ENCODE assay signal across 22 cellular contexts in the genomic region with DNA sequence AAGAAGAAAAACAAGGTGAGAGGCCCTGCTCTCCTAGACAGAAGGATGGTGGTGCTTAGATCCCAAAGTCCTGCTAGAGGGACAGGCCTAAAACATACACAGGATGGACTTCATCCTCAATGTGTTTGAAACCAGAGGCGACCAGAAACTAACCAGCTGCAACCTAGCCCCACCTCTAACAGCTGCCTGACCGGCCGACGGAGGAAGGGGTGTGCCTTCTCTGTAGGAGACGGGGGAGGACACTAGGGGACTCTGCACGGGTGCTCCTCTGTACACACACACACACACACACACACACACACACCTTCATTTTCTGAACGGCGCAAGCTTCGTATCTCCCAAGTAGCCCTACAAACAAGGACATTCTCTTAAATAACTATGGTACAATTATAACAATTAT. TPM values are rescaled to one million over a fixed set of nuclear protein-coding genes. Genes with fewer than 3 reads are reported as not detected.
DNase-seq lines count a peak whose midpoint lies in the region; ATAC-seq, FAIRE-seq and TF ChIP-seq lines count a peak whose summit lies in the region.
"Had no signal": no experiment of that assay in that cellular context is flagged by ENCODE, and none has a peak within 500 bp of the region (broad histone marks: within the 10 kb centered on the region; RNA-seq: fewer than 3 reads in every experiment).

No MANE protein-coding gene starts in this region.

- no peak for TF ChIP-seq EP300 in K562 (IDR thresholded peaks at IDR 0.05; ENCODE audit: low read length)

- H3K4me1 ChIP-seq in K562 (replicated peaks in 1 of 2; ENCODE audit: control insufficient read depth in 2 of 2, insufficient read depth in 2 of 2, low read length in 2 of 2) (peaks cover 6 to 9% of the 10 kb centered on the region in 2 experiments), mucosa of descending colon (ENCODE audit: low read depth) (no peaks in the 10 kb centered on the region)
- H3K4me1 ChIP-seq: A549 had no signal

- no peak for TF ChIP-seq RAD21 in K562 (CRISPR knock-in tag; conservative IDR thresholded peaks at IDR 0.05 in 1 of 2, IDR thresholded peaks at IDR 0.05 in 1 of 2)

- TF ChIP-seq POLR2A in K562 (conservative IDR thresholded peaks at IDR 0.05), result no peak

- H3K9me3 ChIP-seq in K562 (replicated peaks; ENCODE audit: control insufficient read depth, insufficient read depth, low read depth, low read length) (no peaks in the 10 kb centered on the region), mucosa of descending colon (no peaks in the 10 kb centered on the region)

- 42% methylated on average over 8 of the region's 9 CpGs for WGBS in K562 (ENCODE audit: insufficient coverage, low coverage, missing lambda C conversion rate)

- ATAC-seq in K562 (peak; percentile 53; the same call in 1 of the 3 replicates), mucosa of descending colon (peak; percentile 68), GM21526 (IDR thresholded peaks at IDR 0.05; ENCODE audit: low FRiP score, unreplicated experiment) (no peak), GM21528 (IDR thresholded peaks at IDR 0.05; ENCODE audit: low FRiP score, unreplicated experiment) (no peak)
- ATAC-seq: A549 had no signal

- TF ChIP-seq CTCF in RWPE1 (conservative IDR thresholded peaks at IDR 0.05; ENCODE audit: low read depth) (no peak), K562 (IDR thresholded peaks at IDR 0.05 in 2 of 3, conservative IDR thresholded peaks at IDR 0.05 in 1 of 3; ENCODE audit: insufficient read depth in 2 of 3, low read depth in 1 of 3, low read length in 3 of 3) (no peak), mucosa of descending colon (IDR thresholded peaks at IDR 0.05) (no peak)

- POLR2A ChIA-PET in RWPE1 (lab: Yijun Ruan, JAX; ENCODE audit: low non-redundant PET) (interaction anchor here (0.6 kb wide), 1 partner anchor 48 kb away, joined by 3 read pairs; no protein-coding TSS in a partner anchor), K562 (lab: Yijun Ruan, JAX) (no interaction called here)

- no peaks in the 10 kb centered on the region for H3K27me3 ChIP-seq in K562 (ENCODE audit: control insufficient read depth in 2 of 2, insufficient read depth in 2 of 2, low read length in 2 of 2)
- H3K27me3 ChIP-seq: BLaER1 treated with 17β-estradiol and CSF1 and Interleukin-3, amounts not matched to agents 10 nM and 100 nM had no signal

- no peak overlapping the region for H2AFZ ChIP-seq in K562 (ENCODE audit: low read depth, low read length)

- H3K27ac ChIP-seq in RWPE1 (peak overlapping the region; percentile 51), K562 (ENCODE audit: extremely low read depth, low read depth, low read length) (no peak overlapping the region)
- H3K27ac ChIP-seq: 22Rv1; A549; BLaER1 treated with 17β-estradiol and CSF1 and Interleukin-3, amounts not matched to agents 10 nM and 100 nM; C4-2B had no signal

- in situ Hi-C loops in K562 (cut with MboI), result no loop called here

- no TSS peak for BruUV-seq in K562 (replicated peaks; lab: Mats Ljungman, UMichigan)

- H3K36me3 ChIP-seq in K562 (ENCODE audit: control insufficient read depth, insufficient read depth, low read length), result peaks cover 18% of the 10 kb centered on the region; the same call in 2 of the 3 replicates
- no peaks in the 10 kb centered on the region for H3K36me3 ChIP-seq in mucosa of descending colon (ENCODE audit: low read depth)

- no peak overlapping the region for H3K4me2 ChIP-seq in K562 (ENCODE audit: insufficient read depth, low read length)
- H3K4me2 ChIP-seq: A549; BLaER1 treated with 17β-estradiol and CSF1 and Interleukin-3, amounts not matched to agents 10 nM and 100 nM had no signal

- FAIRE-seq in K562 (lab: Jason Lieb, UNC), result no peak
- FAIRE-seq: A549, G401.6, GM12891, GM19239 had no signal

- DNase-seq in RWPE1 (ENCODE audit: low spot score), result no peak
- peak; percentile 24 to 42 (median 38) for DNase-seq in K562 (ENCODE audit: extremely low read depth in 1 of 4, low spot score in 3 of 4)
- DNase-seq in mucosa of descending colon, result peak in 1 of 3 donors; percentile 50
- DNase-seq in DMS53 (lab: John Stamatoyannopoulos, UW), result no peak
- DNase-seq: AML-193; CD4-positive, alpha-beta memory T cell; CD4-positive, CD25-positive, alpha-beta regulatory T cell; CD8-positive, alpha-beta memory T cell; COR-L47; DMS 273 treated with DMSO at 0.1 percent for 48 hours; DMS153; DMS79 treated with DMSO at 0.1 percent for 48 hours; GF-D8 had no signal

- intact Hi-C loops in K562 (cut with micrococcal nuclease) (no loop called here), mucosa of descending colon (cut with DNase I, micrococcal nuclease) (no loop called here)

- H3K79me2 ChIP-seq in K562 (ENCODE audit: control insufficient read depth, insufficient read depth, low read length), result no peaks in the 10 kb centered on the region

- no peaks in the 10 kb centered on the region for H3K9me1 ChIP-seq in K562 (ENCODE audit: control insufficient read depth, insufficient read depth, low read length)

- H4K20me1 ChIP-seq in K562 (replicated peaks; ENCODE audit: control insufficient read depth, insufficient read depth, low read length), result no peaks in the 10 kb centered on the region

- H3K4me3 ChIP-seq in K562 (no peak overlapping the region), mucosa of descending colon (no peak overlapping the region)
- H3K4me3 ChIP-seq: A549; BLaER1 treated with 17β-estradiol and CSF1 and Interleukin-3, amounts not matched to agents 10 nM and 100 nM had no signal

- no peak overlapping the region for H3K9ac ChIP-seq in K562 (ENCODE audit: insufficient read depth in 1 of 2, low read depth in 2 of 2, low read length in 2 of 2)
- H3K9ac ChIP-seq: BLaER1 treated with 17β-estradiol and CSF1 and Interleukin-3, amounts not matched to agents 10 nM and 100 nM had no signal

- CTCF ChIA-PET in RWPE1 (lab: Yijun Ruan, JAX), result interaction anchor here (0.6 kb wide), 1 partner anchor 71 kb away, joined by 3 read pairs; no protein-coding TSS in a partner anchor
- CTCF ChIA-PET in K562 (lab: Yijun Ruan, JAX; ENCODE audit: low intra/inter-chr PET ratio), result no interaction called here

TF ChIP-seq in K562, 482 proteins besides CTCF, POLR2A, EP300 and RAD21 (continues in another document):
- TF ChIP-seq, protein P1, sequence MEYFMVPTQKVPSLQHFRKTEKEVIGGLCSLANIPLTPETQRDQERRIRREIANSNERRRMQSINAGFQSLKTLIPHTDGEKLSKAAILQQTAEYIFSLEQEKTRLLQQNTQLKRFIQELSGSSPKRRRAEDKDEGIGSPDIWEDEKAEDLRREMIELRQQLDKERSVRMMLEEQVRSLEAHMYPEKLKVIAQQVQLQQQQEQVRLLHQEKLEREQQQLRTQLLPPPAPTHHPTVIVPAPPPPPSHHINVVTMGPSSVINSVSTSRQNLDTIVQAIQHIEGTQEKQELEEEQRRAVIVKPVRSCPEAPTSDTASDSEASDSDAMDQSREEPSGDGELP (CRISPR knock-in tag; IDR thresholded peaks at IDR 0.05; ENCODE audit: borderline replicate concordance), result no peak
- TF ChIP-seq ILK (tag; IDR thresholded peaks at IDR 0.05; ENCODE audit: borderline replicate concordance, low read depth), result no peak

RNA-seq across cellular contexts. Expression of gene PITPNM3, which starts 24.3 kb away (rescaled TPM):
- total RNA-seq in K562 (2011; cell fraction: chromatin; rRNA removed; ENCODE audit: low replicate concordance), result 1.4 and 1.6 TPM in 2 replicates
- total RNA-seq in K562 (2011; cell fraction: nucleolus; rRNA removed), result 0.92 and 1.3 TPM in 2 replicates
- 1.2 and 2.1 TPM in 2 replicates for total RNA-seq in K562 (2011; cell fraction: nucleoplasm; rRNA removed)
- total RNA-seq in K562 (2014; rRNA removed), result 0.14 and 0.57 TPM in 2 replicates
- total RNA-seq in K562 (2014; rRNA removed; fragmentation: Illumina TruSeq; extraction: Trizol), result 0.13 and 0.15 TPM in 2 replicates
- total RNA-seq in K562 (2015; rRNA removed; fragmentation: Illumina TruSeq; extraction: Trizol), result 0.15 and 0.22 TPM in 2 replicates
- total RNA-seq in K562 (2021), result 0.31 and 0.38 TPM in 2 replicates
- 0.28 and 0.29 TPM in 2 replicates for polyA plus RNA-seq in K562 (2011; rRNA removed)
- 0.24 and 0.39 TPM in 2 replicates for polyA plus RNA-seq in K562 (2011; cell fraction: cytosol; rRNA removed)
- 1.3 and 1.8 TPM in 2 replicates for polyA plus RNA-seq in K562 (2011; cell fraction: nucleus; rRNA removed)
- 0.29 and 0.35 TPM in 2 replicates for polyA plus RNA-seq in K562 (2012)
- polyA plus RNA-seq in K562 (2014; fragmentation: Illumina TruSeq; extraction: Trizol), result 0.22 and 0.37 TPM in 2 replicates
- not detected for polyA plus RNA-seq in K562 (2014; fragmentation: Nextera tagmentation; extraction: Ambion mirVana)
- polyA plus RNA-seq in K562 (2014; rRNA removed), result 0.32 and 0.53 TPM in 2 replicates
- polyA minus RNA-seq in K562 (2011; rRNA and poly(A)+ RNA removed), result 0.15 and 0.25 TPM in 2 replicates
- polyA minus RNA-seq in K562 (2011; cell fraction: cytosol; rRNA and poly(A)+ RNA removed), result 0.48 and 0.82 TPM in 2 replicates
- polyA minus RNA-seq in K562 (2011; cell fraction: nucleus; rRNA and poly(A)+ RNA removed), result 0.40 and 0.56 TPM in 2 replicates
- 10 to 100 TPM; 12.2 to 15.9 (median 15.6) TPM for total RNA-seq in mucosa of descending colon
- polyA plus RNA-seq: CD8-positive, alpha-beta memory T cell had no signal

RNA-seq across cellular contexts. Expression of gene KIAA0753, which starts 59.9 kb away (rescaled TPM):
- 15.6 and 37.4 TPM in 2 replicates for total RNA-seq in K562 (2011; cell fraction: chromatin; rRNA removed; ENCODE audit: low replicate concordance)
- 8.7 and 12.4 TPM in 2 replicates for total RNA-seq in K562 (2011; cell fraction: nucleolus; rRNA removed)
- total RNA-seq in K562 (2011; cell fraction: nucleoplasm; rRNA removed), result 15.1 and 19.5 TPM in 2 replicates
- 6.0 and 6.9 TPM in 2 replicates for total RNA-seq in K562 (2014; rRNA removed)
- total RNA-seq in K562 (2014; rRNA removed; fragmentation: Illumina TruSeq; extraction: Trizol), result 7.6 and 9.3 TPM in 2 replicates
- total RNA-seq in K562 (2015; rRNA removed; fragmentation: Illumina TruSeq; extraction: Trizol), result 8.5 and 9.0 TPM in 2 replicates
- total RNA-seq in K562 (2021), result 6.2 and 7.4 TPM in 2 replicates
- polyA plus RNA-seq in K562 (2011; rRNA removed), result 3.9 and 6.6 TPM in 2 replicates
- 1.6 and 2.5 TPM in 2 replicates for polyA plus RNA-seq in K562 (2011; cell fraction: cytosol; rRNA removed)
- 15.2 and 20.1 TPM in 2 replicates for polyA plus RNA-seq in K562 (2011; cell fraction: nucleus; rRNA removed)
- polyA plus RNA-seq in K562 (2012), result 5.6 and 6.6 TPM in 2 replicates
- 6.5 and 7.4 TPM in 2 replicates for polyA plus RNA-seq in K562 (2014; fragmentation: Illumina TruSeq; extraction: Trizol)
- 1 to 10 TPM; 2.0 to 3.4 TPM for polyA plus RNA-seq in K562 (2014; fragmentation: Nextera tagmentation; extraction: Ambion mirVana)
- 5.2 and 5.6 TPM in 2 replicates for polyA plus RNA-seq in K562 (2014; rRNA removed)
- polyA minus RNA-seq in K562 (2011; rRNA and poly(A)+ RNA removed), result 5.4 and 5.6 TPM in 2 replicates
- 1.9 and 6.6 TPM in 2 replicates for polyA minus RNA-seq in K562 (2011; cell fraction: cytosol; rRNA and poly(A)+ RNA removed)
- polyA minus RNA-seq in K562 (2011; cell fraction: nucleus; rRNA and poly(A)+ RNA removed), result 10.4 and 14.4 TPM in 2 replicates
- 10 to 100 TPM; 15.5 to 22.8 (median 18.6) TPM for total RNA-seq in mucosa of descending colon

Comparison
In these comparisons a context has a peak if more than half of its experiments do, and no peak if none do; other contexts are left out.
1. DNase-seq: peak in K562 (4 of 4); none in RWPE1 (single experiment) and DMS53 (single experiment).
2. ATAC-seq: peak in K562 (single experiment) and mucosa of descending colon (single experiment); none in GM21526 (single experiment) and GM21528 (single experiment).
3. RNA of gene PITPNM3, which starts 24.3 kb away (total RNA-seq): 12.2 to 15.9 TPM in mucosa of descending colon; 0.13 to 2.1 TPM in K562; every median in the first group is over 4 times any median in the second.